Comparison of ENCODE assay signal across 27 cellular contexts in the genomic region with DNA sequence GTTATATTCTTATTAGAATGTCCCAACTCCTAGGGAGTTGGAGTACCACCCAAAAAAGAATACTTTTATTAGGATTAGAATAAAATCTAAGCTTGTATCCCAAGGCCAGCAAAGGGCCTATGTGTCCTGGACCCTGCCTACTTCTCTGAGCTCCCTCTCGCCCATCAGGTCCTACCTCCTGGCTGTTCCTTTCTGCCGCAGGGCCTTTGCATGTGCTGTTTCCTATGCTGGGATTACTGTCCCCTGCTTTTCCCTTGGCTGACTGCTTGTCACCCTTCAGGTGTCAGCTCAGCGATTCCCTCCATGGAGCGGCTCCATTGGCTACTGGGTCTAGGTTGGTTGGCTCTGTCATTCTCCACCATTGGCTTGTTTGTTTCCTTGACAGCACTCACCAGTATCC. TPM values are rescaled to one million over a fixed set of nuclear protein-coding genes. Genes with fewer than 3 reads are reported as not detected.
"Had no signal": no experiment of that assay in that cellular context is flagged by ENCODE, and none has a peak within 500 bp of the region (broad histone marks: within the 10 kb centered on the region; RNA-seq: fewer than 3 reads in every experiment).

No MANE protein-coding gene starts in this region.

- ATAC-seq: heart left ventricle, left lobe of liver had no signal

- H3K27ac ChIP-seq: sigmoid colon, thoracic aorta, upper lobe of right lung had no signal

- H3K36me3 ChIP-seq: heart left ventricle, sigmoid colon, thoracic aorta, upper lobe of right lung had no signal

- H3K27ac Mint-ChIP-seq: activated CD4-positive, alpha-beta memory T cell treated with anti-CD3 and anti-CD28 coated beads for 36 hours; activated naive CD4-positive, alpha-beta T cell treated with anti-CD3 and anti-CD28 coated beads for 36 hours; endodermal cell had no signal

- H3K9me3 ChIP-seq: heart left ventricle, sigmoid colon, thoracic aorta, upper lobe of right lung had no signal

- H3K4me3 ChIP-seq: heart left ventricle, lung, sigmoid colon, smooth muscle cell, thoracic aorta, upper lobe of right lung had no signal

- DNase-seq: activated CD4-positive, CD25-positive, alpha-beta regulatory T cell; activated effector memory CD4-positive, alpha-beta T cell treated with Interleukin-2 at 50 U/mL for 16 hours; activated naive CD4-positive, alpha-beta T cell treated with anti-CD3 and anti-CD28 coated beads for 36 hours; activated naive CD8-positive, alpha-beta T cell treated with anti-CD3 and anti-CD28 coated beads, Interleukin-2, amount 10 ng/mL, durations not matched to agents 7 days and 5 days; amniotic stem cell; cerebellar nuclear complex; cortex of kidney; endodermal cell; naive B cell; nucleus accumbens; retina; sigmoid colon; stimulated activated CD4-positive, alpha-beta T cell treated with anti-CD3 and anti-CD28 coated beads, Interleukin-15, amount 100 ng/mL, for 24 hours; stimulated activated CD4-positive, alpha-beta T cell treated with anti-CD3 and anti-CD28 coated beads, Interleukin-2, amount 100 ng/mL, for 48 hours; stimulated activated naive CD4-positive, alpha-beta T cell treated with Interleukin-2 at 50 U/mL for 16 hours; T-helper 9 cell; upper lobe of right lung had no signal

- H3K4me3 Mint-ChIP-seq: activated CD4-positive, alpha-beta memory T cell treated with anti-CD3 and anti-CD28 coated beads for 36 hours; activated naive CD4-positive, alpha-beta T cell treated with anti-CD3 and anti-CD28 coated beads for 36 hours; endodermal cell; naive B cell had no signal

- H3K36me3 Mint-ChIP-seq: activated CD4-positive, alpha-beta memory T cell treated with anti-CD3 and anti-CD28 coated beads for 36 hours; activated naive CD8-positive, alpha-beta T cell treated with anti-CD3 and anti-CD28 coated beads, Interleukin-2, amount 10 ng/mL, durations not matched to agents 7 days and 5 days; naive B cell had no signal

- H3K9me3 Mint-ChIP-seq: activated CD4-positive, alpha-beta memory T cell treated with anti-CD3 and anti-CD28 coated beads for 36 hours; activated naive CD4-positive, alpha-beta T cell treated with anti-CD3 and anti-CD28 coated beads for 36 hours; activated naive CD8-positive, alpha-beta T cell treated with anti-CD3 and anti-CD28 coated beads, Interleukin-2, amount 10 ng/mL, durations not matched to agents 7 days and 5 days; endodermal cell; naive B cell had no signal

RNA-seq across cellular contexts. Expression of a gene that starts 13.4 kb away (rescaled TPM):
- total RNA-seq: activated naive CD4-positive, alpha-beta T cell treated with anti-CD3 and anti-CD28 coated beads for 36 hours had no signal

RNA-seq across cellular contexts. Expression of a gene that starts 38.8 kb away (rescaled TPM):
- total RNA-seq: activated CD4-positive, alpha-beta memory T cell treated with anti-CD3 and anti-CD28 coated beads for 36 hours; activated naive CD4-positive, alpha-beta T cell treated with anti-CD3 and anti-CD28 coated beads for 36 hours; activated naive CD8-positive, alpha-beta T cell treated with anti-CD3 and anti-CD28 coated beads, Interleukin-2, amount 10 ng/mL, durations not matched to agents 7 days and 5 days; bronchial epithelial cell; heart left ventricle; kidney epithelial cell; mesenteric fat pad; smooth muscle cell; thoracic aorta; upper lobe of right lung had no signal
- polyA plus RNA-seq: heart left ventricle, neural cell, smooth muscle cell had no signal
